1 cellular context compared by ENCODE assay signal in the genomic region with DNA sequence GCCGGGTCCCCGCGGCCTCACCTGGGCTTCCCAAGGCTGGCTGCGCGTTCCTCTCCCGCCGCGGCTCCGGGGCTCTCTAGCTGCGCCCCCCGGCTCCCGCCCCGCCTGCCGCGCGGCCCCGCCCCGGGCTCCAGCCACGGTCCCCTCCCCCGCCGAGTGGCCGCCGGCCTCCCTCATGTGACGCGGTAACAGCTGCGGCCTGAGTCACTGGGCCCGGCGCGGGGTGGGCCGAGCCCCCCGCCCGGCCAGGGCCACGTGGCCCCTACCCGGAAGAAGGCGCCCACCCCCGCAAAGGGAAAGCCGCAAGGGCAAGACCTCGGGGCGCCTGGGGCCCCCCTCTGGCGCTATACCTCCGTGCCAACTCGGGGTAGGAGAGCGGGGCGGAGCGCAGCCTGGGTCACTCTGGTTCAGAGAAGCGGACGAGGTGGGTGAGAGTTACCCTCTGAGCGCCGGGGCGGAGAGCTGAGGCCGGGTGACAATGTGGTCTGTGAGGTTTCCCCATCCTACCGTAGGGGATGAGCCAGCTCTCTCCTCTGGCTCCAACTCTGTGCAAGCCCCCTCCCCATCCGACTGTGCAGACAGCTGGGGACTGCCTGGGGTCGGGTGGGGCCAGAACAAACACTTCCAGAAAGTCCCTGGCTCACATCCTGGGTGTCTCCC.
A peak's percentile ranks its signal among the peaks of the same experiment; 100 is the strongest.
TF ChIP-seq lines count a peak whose summit lies in the region.

A gene with protein sequence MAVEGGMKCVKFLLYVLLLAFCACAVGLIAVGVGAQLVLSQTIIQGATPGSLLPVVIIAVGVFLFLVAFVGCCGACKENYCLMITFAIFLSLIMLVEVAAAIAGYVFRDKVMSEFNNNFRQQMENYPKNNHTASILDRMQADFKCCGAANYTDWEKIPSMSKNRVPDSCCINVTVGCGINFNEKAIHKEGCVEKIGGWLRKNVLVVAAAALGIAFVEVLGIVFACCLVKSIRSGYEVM (minus strand): TSS at position 78 of the 660 bp plus-strand sequence. CDS start 668 bp downstream, outside the sequence.

TF ChIP-seq in HepG2, 621 proteins besides CTCF, POLR2A, EP300 and RAD21 (continued from another document and continues in another):
- TF ChIP-seq BRCA1 (CRISPR knock-in tag; IDR thresholded peaks at IDR 0.05) (no peak), KLF12 (CRISPR knock-in tag; IDR thresholded peaks at IDR 0.05; ENCODE audit: borderline replicate concordance) (no peak), PRMT3 (CRISPR knock-in tag; IDR thresholded peaks at IDR 0.05; ENCODE audit: borderline replicate concordance, low read depth) (no peak), PLRG1 (conservative IDR thresholded peaks at IDR 0.05) (no peak), SYNCRIP (IDR thresholded peaks at IDR 0.05; ENCODE audit: insufficient read depth, low read depth, low read length) (no peak), SPEN (CRISPR knock-in tag; IDR thresholded peaks at IDR 0.05; ENCODE audit: low read depth) (peak; percentile 81; the same call in 1 of the 2 replicates), ZNF296 (CRISPR knock-in tag; conservative IDR thresholded peaks at IDR 0.05) (no peak), MXI1 (IDR thresholded peaks at IDR 0.05; ENCODE audit: borderline replicate concordance, low read depth, low read length) (peak; percentile 91; the same call in 1 of the 3 replicates), KLF11 (CRISPR knock-in tag; IDR thresholded peaks at IDR 0.05) (no peak), IRX3 (CRISPR knock-in tag; IDR thresholded peaks at IDR 0.05; ENCODE audit: borderline replicate concordance, low read depth) (no peak), MEIS2 (CRISPR knock-in tag; IDR thresholded peaks at IDR 0.05) (peak; percentile 65; the same call in 1 of the 2 replicates), TSC22D2 (CRISPR knock-in tag; IDR thresholded peaks at IDR 0.05; ENCODE audit: borderline replicate concordance) (no peak), HOXA5 (CRISPR knock-in tag; IDR thresholded peaks at IDR 0.05) (peak; percentile 62; the same call in 1 of the 2 replicates), JUNB (CRISPR knock-in tag; IDR thresholded peaks at IDR 0.05; ENCODE audit: borderline replicate concordance) (no peak), ZNF234 (CRISPR knock-in tag; conservative IDR thresholded peaks at IDR 0.05) (no peak), ZNF629 (CRISPR knock-in tag; conservative IDR thresholded peaks at IDR 0.05) (no peak), JUN (CRISPR knock-in tag; IDR thresholded peaks at IDR 0.05) (no peak), ZNF484 (CRISPR knock-in tag; IDR thresholded peaks at IDR 0.05; ENCODE audit: borderline replicate concordance, low read depth) (no peak), HNRNPK (IDR thresholded peaks at IDR 0.05; ENCODE audit: low read depth, low read length, poor library complexity, severe bottlenecking) (peak; percentile 72), KLF13 (CRISPR knock-in tag; IDR thresholded peaks at IDR 0.05) (no peak), ERF (CRISPR knock-in tag; IDR thresholded peaks at IDR 0.05) (no peak), CEBPB (IDR thresholded peaks at IDR 0.05; ENCODE audit: borderline replicate concordance, low read depth, low read length) (no peak), SP1 (IDR thresholded peaks at IDR 0.05) (no peak), SP1 (CRISPR knock-in tag; IDR thresholded peaks at IDR 0.05) (no peak), ZNF781 (CRISPR knock-in tag; IDR thresholded peaks at IDR 0.05; ENCODE audit: borderline replicate concordance, not compliant biosample characterization) (no peak), ZNF792 (CRISPR knock-in tag; IDR thresholded peaks at IDR 0.05) (0 out of 2 replicates have a peak, but pooled peaks have one; percentile 28), ZFP36 (IDR thresholded peaks at IDR 0.05; ENCODE audit: borderline replicate concordance, low read depth, low read length, partially characterized antibody) (no peak), MZF1 (CRISPR knock-in tag; IDR thresholded peaks at IDR 0.05; ENCODE audit: borderline replicate concordance) (no peak), IRF2 (CRISPR knock-in tag; IDR thresholded peaks at IDR 0.05) (0 out of 2 replicates have a peak, but pooled peaks have one; percentile 18), NCOA5 (CRISPR knock-in tag; IDR thresholded peaks at IDR 0.05) (no peak), ZNF225 (CRISPR knock-in tag; IDR thresholded peaks at IDR 0.05) (0 out of 2 replicates have a peak, but pooled peaks have one; percentile 7), SRSF1 (optimal IDR thresholded peaks at IDR 0.05; ENCODE audit: low read depth, low read length) (peak; percentile 33), SIX1 (CRISPR knock-in tag; IDR thresholded peaks at IDR 0.05; ENCODE audit: borderline replicate concordance) (no peak), TOPORS (CRISPR knock-in tag; IDR thresholded peaks at IDR 0.05) (no peak), SOX13 (IDR thresholded peaks at IDR 0.05) (no peak), SOX13 (CRISPR knock-in tag; conservative IDR thresholded peaks at IDR 0.05 in 1 of 2, IDR thresholded peaks at IDR 0.05 in 1 of 2) (peak in 1 of 2 experiments; percentile 53; a peak in 1 of 4 replicates), RCOR2 (CRISPR knock-in tag; IDR thresholded peaks at IDR 0.05) (no peak), CHD2 (IDR thresholded peaks at IDR 0.05; ENCODE audit: low read depth, low read length) (0 out of 2 replicates have a peak, but pooled peaks have one; percentile 27), ZFX (CRISPR knock-in tag; IDR thresholded peaks at IDR 0.05; ENCODE audit: low read depth) (peak; percentile 87), ZNF350 (CRISPR knock-in tag; IDR thresholded peaks at IDR 0.05; ENCODE audit: borderline replicate concordance, low read depth) (no peak), BHLHE40 (IDR thresholded peaks at IDR 0.05; ENCODE audit: low read length) (0 out of 2 replicates have a peak, but pooled peaks have one; percentile 9), POLR2AphosphoS5 (IDR thresholded peaks at IDR 0.05; ENCODE audit: low read depth, low read length) (peak; percentile 55), SMAD9 (CRISPR knock-in tag; IDR thresholded peaks at IDR 0.05) (no peak), ZNF567 (CRISPR knock-in tag; IDR thresholded peaks at IDR 0.05; ENCODE audit: borderline replicate concordance) (no peak), HES4 (CRISPR knock-in tag; IDR thresholded peaks at IDR 0.05; ENCODE audit: borderline replicate concordance) (no peak), ZNF224 (CRISPR knock-in tag; IDR thresholded peaks at IDR 0.05) (no peak), NBN (conservative IDR thresholded peaks at IDR 0.05) (no peak), HNF4A (CRISPR knock-in tag; IDR thresholded peaks at IDR 0.05) (peak; percentile 17; the same call in 1 of the 2 replicates)
- TF ChIP-seq, protein P1, sequence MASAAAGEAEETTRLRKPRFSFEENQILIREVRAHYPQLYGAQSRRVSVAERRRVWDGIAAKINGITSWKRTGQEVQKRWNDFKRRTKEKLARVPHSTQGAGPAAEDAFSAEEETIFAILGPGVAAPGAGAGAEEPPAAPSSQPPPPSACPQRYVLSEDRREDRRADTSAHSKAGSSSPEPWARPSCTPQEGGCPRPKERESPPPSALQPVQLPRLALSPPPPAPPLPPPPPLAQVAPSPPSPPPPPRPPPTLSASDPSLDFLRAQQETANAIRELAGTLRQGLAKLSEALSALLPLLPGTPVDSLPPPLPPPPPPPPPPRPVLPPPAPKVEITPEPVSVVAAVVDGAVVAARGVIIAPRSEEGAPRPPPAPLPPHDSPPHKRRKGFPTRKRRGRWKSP (CRISPR knock-in tag; IDR thresholded peaks at IDR 0.05) = 0 out of 2 replicates have a peak, but pooled peaks have one; percentile 64
- TF ChIP-seq, protein P2, sequence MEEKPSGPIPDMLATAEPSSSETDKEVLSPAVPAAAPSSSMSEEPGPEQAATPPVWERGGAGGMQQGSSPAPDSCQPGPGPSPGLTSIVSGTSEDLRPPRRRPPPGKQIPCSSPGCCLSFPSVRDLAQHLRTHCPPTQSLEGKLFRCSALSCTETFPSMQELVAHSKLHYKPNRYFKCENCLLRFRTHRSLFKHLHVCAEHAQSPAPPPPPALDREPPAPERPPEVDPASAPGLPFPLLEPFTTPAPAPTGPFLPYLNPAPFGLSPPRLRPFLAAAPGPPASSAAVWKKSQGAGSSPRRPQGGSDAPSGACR (CRISPR knock-in tag; IDR thresholded peaks at IDR 0.05) = no peak; the same call in none of the 2 replicates
- TF ChIP-seq, protein P3, sequence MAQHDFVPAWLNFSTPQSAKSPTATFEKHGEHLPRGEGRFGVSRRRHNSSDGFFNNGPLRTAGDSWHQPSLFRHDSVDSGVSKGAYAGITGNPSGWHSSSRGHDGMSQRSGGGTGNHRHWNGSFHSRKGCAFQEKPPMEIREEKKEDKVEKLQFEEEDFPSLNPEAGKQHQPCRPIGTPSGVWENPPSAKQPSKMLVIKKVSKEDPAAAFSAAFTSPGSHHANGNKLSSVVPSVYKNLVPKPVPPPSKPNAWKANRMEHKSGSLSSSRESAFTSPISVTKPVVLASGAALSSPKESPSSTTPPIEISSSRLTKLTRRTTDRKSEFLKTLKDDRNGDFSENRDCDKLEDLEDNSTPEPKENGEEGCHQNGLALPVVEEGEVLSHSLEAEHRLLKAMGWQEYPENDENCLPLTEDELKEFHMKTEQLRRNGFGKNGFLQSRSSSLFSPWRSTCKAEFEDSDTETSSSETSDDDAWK (CRISPR knock-in tag; IDR thresholded peaks at IDR 0.05) = no peak
- TF ChIP-seq, protein P4, sequence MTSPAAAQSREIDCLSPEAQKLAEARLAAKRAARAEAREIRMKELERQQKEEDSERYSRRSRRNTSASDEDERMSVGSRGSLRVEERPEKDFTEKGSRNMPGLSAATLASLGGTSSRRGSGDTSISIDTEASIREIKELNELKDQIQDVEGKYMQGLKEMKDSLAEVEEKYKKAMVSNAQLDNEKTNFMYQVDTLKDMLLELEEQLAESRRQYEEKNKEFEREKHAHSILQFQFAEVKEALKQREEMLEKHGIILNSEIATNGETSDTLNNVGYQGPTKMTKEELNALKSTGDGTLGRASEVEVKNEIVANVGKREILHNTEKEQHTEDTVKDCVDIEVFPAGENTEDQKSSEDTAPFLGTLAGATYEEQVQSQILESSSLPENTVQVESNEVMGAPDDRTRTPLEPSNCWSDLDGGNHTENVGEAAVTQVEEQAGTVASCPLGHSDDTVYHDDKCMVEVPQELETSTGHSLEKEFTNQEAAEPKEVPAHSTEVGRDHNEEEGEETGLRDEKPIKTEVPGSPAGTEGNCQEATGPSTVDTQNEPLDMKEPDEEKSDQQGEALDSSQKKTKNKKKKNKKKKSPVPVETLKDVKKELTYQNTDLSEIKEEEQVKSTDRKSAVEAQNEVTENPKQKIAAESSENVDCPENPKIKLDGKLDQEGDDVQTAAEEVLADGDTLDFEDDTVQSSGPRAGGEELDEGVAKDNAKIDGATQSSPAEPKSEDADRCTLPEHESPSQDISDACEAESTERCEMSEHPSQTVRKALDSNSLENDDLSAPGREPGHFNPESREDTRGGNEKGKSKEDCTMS (CRISPR knock-in tag; conservative IDR thresholded peaks at IDR 0.05) = no peak
- TF ChIP-seq, protein P5, sequence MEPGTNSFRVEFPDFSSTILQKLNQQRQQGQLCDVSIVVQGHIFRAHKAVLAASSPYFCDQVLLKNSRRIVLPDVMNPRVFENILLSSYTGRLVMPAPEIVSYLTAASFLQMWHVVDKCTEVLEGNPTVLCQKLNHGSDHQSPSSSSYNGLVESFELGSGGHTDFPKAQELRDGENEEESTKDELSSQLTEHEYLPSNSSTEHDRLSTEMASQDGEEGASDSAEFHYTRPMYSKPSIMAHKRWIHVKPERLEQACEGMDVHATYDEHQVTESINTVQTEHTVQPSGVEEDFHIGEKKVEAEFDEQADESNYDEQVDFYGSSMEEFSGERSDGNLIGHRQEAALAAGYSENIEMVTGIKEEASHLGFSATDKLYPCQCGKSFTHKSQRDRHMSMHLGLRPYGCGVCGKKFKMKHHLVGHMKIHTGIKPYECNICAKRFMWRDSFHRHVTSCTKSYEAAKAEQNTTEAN (CRISPR knock-in tag; conservative IDR thresholded peaks at IDR 0.05) = no peak
- TF ChIP-seq, protein P6, sequence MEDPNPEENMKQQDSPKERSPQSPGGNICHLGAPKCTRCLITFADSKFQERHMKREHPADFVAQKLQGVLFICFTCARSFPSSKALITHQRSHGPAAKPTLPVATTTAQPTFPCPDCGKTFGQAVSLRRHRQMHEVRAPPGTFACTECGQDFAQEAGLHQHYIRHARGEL (CRISPR knock-in tag; IDR thresholded peaks at IDR 0.05) = no peak
- TF ChIP-seq, protein P7, sequence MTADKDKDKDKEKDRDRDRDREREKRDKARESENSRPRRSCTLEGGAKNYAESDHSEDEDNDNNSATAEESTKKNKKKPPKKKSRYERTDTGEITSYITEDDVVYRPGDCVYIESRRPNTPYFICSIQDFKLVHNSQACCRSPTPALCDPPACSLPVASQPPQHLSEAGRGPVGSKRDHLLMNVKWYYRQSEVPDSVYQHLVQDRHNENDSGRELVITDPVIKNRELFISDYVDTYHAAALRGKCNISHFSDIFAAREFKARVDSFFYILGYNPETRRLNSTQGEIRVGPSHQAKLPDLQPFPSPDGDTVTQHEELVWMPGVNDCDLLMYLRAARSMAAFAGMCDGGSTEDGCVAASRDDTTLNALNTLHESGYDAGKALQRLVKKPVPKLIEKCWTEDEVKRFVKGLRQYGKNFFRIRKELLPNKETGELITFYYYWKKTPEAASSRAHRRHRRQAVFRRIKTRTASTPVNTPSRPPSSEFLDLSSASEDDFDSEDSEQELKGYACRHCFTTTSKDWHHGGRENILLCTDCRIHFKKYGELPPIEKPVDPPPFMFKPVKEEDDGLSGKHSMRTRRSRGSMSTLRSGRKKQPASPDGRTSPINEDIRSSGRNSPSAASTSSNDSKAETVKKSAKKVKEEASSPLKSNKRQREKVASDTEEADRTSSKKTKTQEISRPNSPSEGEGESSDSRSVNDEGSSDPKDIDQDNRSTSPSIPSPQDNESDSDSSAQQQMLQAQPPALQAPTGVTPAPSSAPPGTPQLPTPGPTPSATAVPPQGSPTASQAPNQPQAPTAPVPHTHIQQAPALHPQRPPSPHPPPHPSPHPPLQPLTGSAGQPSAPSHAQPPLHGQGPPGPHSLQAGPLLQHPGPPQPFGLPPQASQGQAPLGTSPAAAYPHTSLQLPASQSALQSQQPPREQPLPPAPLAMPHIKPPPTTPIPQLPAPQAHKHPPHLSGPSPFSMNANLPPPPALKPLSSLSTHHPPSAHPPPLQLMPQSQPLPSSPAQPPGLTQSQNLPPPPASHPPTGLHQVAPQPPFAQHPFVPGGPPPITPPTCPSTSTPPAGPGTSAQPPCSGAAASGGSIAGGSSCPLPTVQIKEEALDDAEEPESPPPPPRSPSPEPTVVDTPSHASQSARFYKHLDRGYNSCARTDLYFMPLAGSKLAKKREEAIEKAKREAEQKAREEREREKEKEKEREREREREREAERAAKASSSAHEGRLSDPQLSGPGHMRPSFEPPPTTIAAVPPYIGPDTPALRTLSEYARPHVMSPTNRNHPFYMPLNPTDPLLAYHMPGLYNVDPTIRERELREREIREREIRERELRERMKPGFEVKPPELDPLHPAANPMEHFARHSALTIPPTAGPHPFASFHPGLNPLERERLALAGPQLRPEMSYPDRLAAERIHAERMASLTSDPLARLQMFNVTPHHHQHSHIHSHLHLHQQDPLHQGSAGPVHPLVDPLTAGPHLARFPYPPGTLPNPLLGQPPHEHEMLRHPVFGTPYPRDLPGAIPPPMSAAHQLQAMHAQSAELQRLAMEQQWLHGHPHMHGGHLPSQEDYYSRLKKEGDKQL (CRISPR knock-in tag; IDR thresholded peaks at IDR 0.05; ENCODE audit: low read depth) = no peak
